Comparison of ENCODE assay signal across 8 cellular contexts in the genomic region with DNA sequence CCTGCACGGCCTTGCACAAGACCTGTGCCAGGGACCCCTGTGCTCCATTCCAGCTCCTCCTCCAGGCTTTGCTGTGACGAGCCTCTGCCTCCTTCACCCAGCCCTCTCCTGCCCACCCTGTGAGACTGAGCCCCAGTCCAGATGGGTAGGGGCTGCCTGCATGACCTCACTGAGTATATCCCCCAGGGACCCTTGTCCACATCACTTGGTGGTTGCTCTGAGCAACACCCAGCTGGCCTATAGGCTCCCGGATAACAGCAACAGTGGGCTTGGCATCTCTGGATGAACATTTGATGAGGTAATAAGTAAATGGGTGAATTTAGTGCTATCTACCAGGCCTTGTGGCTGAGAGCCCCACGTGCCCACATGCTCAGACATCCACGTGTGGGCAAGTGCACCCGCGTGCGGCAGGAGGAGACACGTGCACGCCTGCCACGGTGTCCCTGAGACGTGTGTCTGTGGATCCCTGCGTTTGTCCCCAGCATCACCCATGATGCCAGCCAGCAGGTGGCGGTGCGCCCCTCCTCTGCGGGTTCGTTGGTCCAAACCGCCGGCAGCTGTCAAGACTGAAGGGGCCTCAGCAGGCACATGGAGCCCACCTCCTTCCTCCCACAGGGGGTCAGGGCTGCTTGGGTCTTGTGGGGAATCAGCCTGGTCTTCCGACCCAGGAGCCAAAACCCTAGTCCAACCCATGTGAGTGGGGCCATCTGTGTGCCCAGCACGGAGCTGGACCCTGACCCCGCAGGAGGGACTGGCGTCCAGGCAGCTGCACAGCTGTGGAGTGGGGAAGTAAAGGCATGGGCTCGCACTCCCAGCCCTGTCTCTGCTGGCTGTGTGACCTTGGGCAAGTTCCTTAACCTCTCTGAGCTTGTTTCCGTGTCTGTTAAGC. TPM values are rescaled to one million over a fixed set of nuclear protein-coding genes. Genes with fewer than 3 reads are reported as not detected.
A peak's percentile ranks its signal among the peaks of the same experiment; 100 is the strongest.
DNase-seq lines count a peak whose midpoint lies in the region; ATAC-seq and TF ChIP-seq lines count a peak whose summit lies in the region.

No MANE protein-coding gene starts in this region.

- peak; percentile 94 for TF ChIP-seq CTCF in VCaP (conservative IDR thresholded peaks at IDR 0.05)
- peak; percentile 98 for TF ChIP-seq CTCF in brain (conservative IDR thresholded peaks at IDR 0.05)

- no peak for ATAC-seq in GM19328 (IDR thresholded peaks at IDR 0.05; ENCODE audit: unreplicated experiment)

- H3K36me3 Mint-ChIP-seq in brain (no peaks in the 10 kb centered on the region), immature natural killer cell (peaks cover 0 to 9% (median 3%) of the 10 kb centered on the region in 3 donors)

- H3K4me3 Mint-ChIP-seq in brain = peak overlapping the region in 3 of 5 experiments; percentile 27 to 47 (median 35)
- peak overlapping the region; percentile 70 to 88 (median 79) for H3K4me3 Mint-ChIP-seq in immature natural killer cell

- H3K9me3 ChIP-seq in BLaER1 = no peaks in the 10 kb centered on the region

- H3K27me3 ChIP-seq in BLaER1 = no peaks in the 10 kb centered on the region
- H3K27me3 ChIP-seq in H7 (ENCODE audit: control insufficient read depth, insufficient read depth, low read length) = no peaks in the 10 kb centered on the region

- DNase-seq in H7 = peak; percentile 88
- peak; percentile 86 for DNase-seq in NCI-H2227 (lab: John Stamatoyannopoulos, UW; ENCODE audit: unreplicated experiment)
- DNase-seq in immature natural killer cell = peak; percentile 85 to 89 (median 86)
- peak; percentile 89 for DNase-seq in stimulated activated CD4-positive, alpha-beta T cell treated with anti-CD3 and anti-CD28 coated beads, Interleukin-12 subunit alpha, Interleukin-12 subunit beta, amount 100 ng/mL, for 4 hours

- H3K27ac ChIP-seq in BLaER1 = peak overlapping the region; percentile 88
- H3K27ac ChIP-seq in VCaP = peak overlapping the region; percentile 21; the same call in 1 of the 2 replicates

- H3K36me3 ChIP-seq in BLaER1 = no peaks in the 10 kb centered on the region
- no peaks in the 10 kb centered on the region for H3K36me3 ChIP-seq in H7 (replicated peaks; ENCODE audit: control insufficient read depth, insufficient read depth, low read length)

- H3K27me3 Mint-ChIP-seq in brain = peaks cover 6% of the 10 kb centered on the region
- H3K27me3 Mint-ChIP-seq in immature natural killer cell (ENCODE audit: low read depth in 3 of 3) = peaks cover 9 to 16% (median 10%) of the 10 kb centered on the region in 3 donors

- H3K9ac ChIP-seq in BLaER1 = peak overlapping the region; percentile 74

- H3K4me1 ChIP-seq in BLaER1 = peaks cover 61% of the 10 kb centered on the region

- H3K4me1 Mint-ChIP-seq in brain (peaks cover 26% of the 10 kb centered on the region), immature natural killer cell (peaks cover 59 to 60% of the 10 kb centered on the region in 2 donors)

- no peaks in the 10 kb centered on the region for H4K20me1 ChIP-seq in BLaER1

- H3K9me3 Mint-ChIP-seq in brain = peaks cover 0 to 7% (median 0%) of the 10 kb centered on the region in 5 experiments
- no peaks in the 10 kb centered on the region for H3K9me3 Mint-ChIP-seq in immature natural killer cell

- H3K4me2 ChIP-seq in BLaER1 = peak overlapping the region; percentile 94

- H3K4me3 ChIP-seq in BLaER1 (peak overlapping the region; percentile 52), H7 (ENCODE audit: insufficient read depth, low read depth, low read length) (no peak overlapping the region)

- H3K27ac Mint-ChIP-seq in brain = peak overlapping the region; percentile 59 to 80 (median 78)
- peak overlapping the region; percentile 96 to 100 (median 99) for H3K27ac Mint-ChIP-seq in immature natural killer cell

RNA-seq across cellular contexts. Expression of a gene that starts 45.9 kb away (rescaled TPM):
- total RNA-seq in H7 (2014; rRNA removed; shearing (Covaris generic)) = 0.04 and 0.17 TPM in 2 replicates
- polyA plus RNA-seq in brain (ENCODE audit: insufficient read depth, low read depth, low replicate concordance) = 0.58 TPM
- polyA plus RNA-seq in immature natural killer cell = 1 to 10 TPM in 2 of 3 donors, under 1 TPM in 1; 0.77 to 3.6 (median 1.9) TPM
